Comparison of ENCODE assay signal across 6 cellular contexts in the genomic region with DNA sequence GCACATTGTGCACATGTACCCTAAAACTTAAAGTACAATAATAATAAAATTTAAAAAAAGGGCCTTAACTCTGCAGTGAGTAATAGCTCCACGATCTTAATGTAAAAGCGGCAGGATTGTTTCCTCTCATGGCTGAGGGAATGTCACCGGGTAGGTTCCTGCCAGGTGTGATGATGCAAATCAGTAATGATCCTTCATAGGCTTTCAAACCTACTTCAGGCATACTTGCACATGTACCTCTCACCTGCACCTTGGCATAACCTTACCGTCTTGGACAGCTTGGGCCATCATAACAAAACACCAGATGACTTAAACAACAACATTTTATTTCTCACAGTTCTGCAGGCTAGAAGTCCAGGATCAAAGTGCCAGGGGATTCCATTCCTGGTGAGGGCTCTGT. TPM values are rescaled to one million over a fixed set of nuclear protein-coding genes. Genes with fewer than 3 reads are reported as not detected.
DNase-seq lines count a peak whose midpoint lies in the region; ATAC-seq, FAIRE-seq and TF ChIP-seq lines count a peak whose summit lies in the region.
"Not testable (repeated sequence)": the region's sequence is repeated elsewhere in the genome, so short reads cannot be mapped to it uniquely, and the experiment has no call there.
"Had no signal": no experiment of that assay in that cellular context is flagged by ENCODE, and none has a peak within 500 bp of the region (broad histone marks: within the 10 kb centered on the region; RNA-seq: fewer than 3 reads in every experiment).

No MANE protein-coding gene starts in this region.

- FAIRE-seq in bronchial epithelial cell (lab: Jason Lieb, UNC), result peak; percentile 89
- peak; percentile 29 for FAIRE-seq in keratinocyte (lab: Jason Lieb, UNC)

- not testable (repeated sequence) for H3K27ac ChIP-seq in keratinocyte (ENCODE audit: control insufficient read depth, insufficient read depth, low read length); lower lobe of right lung

- not testable (repeated sequence) for H4K20me1 ChIP-seq in keratinocyte (ENCODE audit: control insufficient read depth, extremely low read depth, insufficient read depth, low read length)

- H2AFZ ChIP-seq in keratinocyte (ENCODE audit: control insufficient read depth, low read length), result not testable (repeated sequence)

- H3K27ac Mint-ChIP-seq in activated CD4-positive, alpha-beta T cell treated with anti-CD3 and anti-CD28 coated beads, Interleukin-2, amount 10 ng/mL, durations not matched to agents 24 days and 14 days, result not testable (repeated sequence)

- not testable (repeated sequence) for H3K27me3 ChIP-seq in bronchial epithelial cell (ENCODE audit: control insufficient read depth, insufficient read depth, low read length); keratinocyte (ENCODE audit: control insufficient read depth, extremely low read depth, insufficient read depth, low read length); lower lobe of right lung (ENCODE audit: low read depth)

- DNase-seq in activated CD4-positive, alpha-beta T cell treated with anti-CD3 and anti-CD28 coated beads, Interleukin-2, amount 10 ng/mL, durations not matched to agents 24 days and 14 days, result peak; percentile 13
- not testable (repeated sequence) for DNase-seq in bronchial epithelial cell (ENCODE audit: low read depth); keratinocyte (ENCODE audit: low read depth, low spot score); lower lobe of right lung

- not testable (repeated sequence) for H3K9me3 Mint-ChIP-seq in activated CD4-positive, alpha-beta T cell treated with anti-CD3 and anti-CD28 coated beads, Interleukin-2, amount 10 ng/mL, durations not matched to agents 24 days and 14 days

- H3K9ac ChIP-seq in keratinocyte (ENCODE audit: control insufficient read depth, extremely low read depth, insufficient read depth, low read length), result not testable (repeated sequence)

- H3K27me3 Mint-ChIP-seq in activated CD4-positive, alpha-beta T cell treated with anti-CD3 and anti-CD28 coated beads, Interleukin-2, amount 10 ng/mL, durations not matched to agents 24 days and 14 days, result not testable (repeated sequence)

- H3K4me1 ChIP-seq in keratinocyte (ENCODE audit: control insufficient read depth, extremely low read depth, insufficient read depth, low read length); lower lobe of right lung: not testable (repeated sequence)

- H3K4me2 ChIP-seq in keratinocyte (ENCODE audit: control insufficient read depth, extremely low read depth, insufficient read depth, low read depth, low read length), result not testable (repeated sequence)

- not testable (repeated sequence) for H3K4me3 ChIP-seq in bronchial epithelial cell (ENCODE audit: low read depth, low read length); keratinocyte (ENCODE audit: control insufficient read depth in 2 of 3, extremely low read depth in 1 of 3, insufficient read depth in 2 of 3, low read depth in 1 of 3, low read length in 3 of 3); lower lobe of right lung

- H3K4me3 Mint-ChIP-seq in activated CD4-positive, alpha-beta T cell treated with anti-CD3 and anti-CD28 coated beads, Interleukin-2, amount 10 ng/mL, durations not matched to agents 24 days and 14 days, result not testable (repeated sequence)

- H3K36me3 ChIP-seq in bronchial epithelial cell (ENCODE audit: control insufficient read depth, insufficient read depth, low read length); keratinocyte (ENCODE audit: control insufficient read depth in 2 of 2, extremely low read depth in 1 of 2, insufficient read depth in 2 of 2, low read length in 2 of 2); lower lobe of right lung: not testable (repeated sequence)

- intact Hi-C loops in activated CD4-positive, alpha-beta T cell treated with anti-CD3 and anti-CD28 coated beads, Interleukin-2, amount 10 ng/mL, durations not matched to agents 24 days and 14 days (cut with micrococcal nuclease); lower lobe of right lung (cut with DNase I): not testable (repeated sequence)

- H3K9me1 ChIP-seq in keratinocyte (ENCODE audit: control insufficient read depth, extremely low read depth, insufficient read depth, low read length), result not testable (repeated sequence)

- TF ChIP-seq CTCF in bronchial epithelial cell (IDR thresholded peaks at IDR 0.05; ENCODE audit: insufficient read depth, low read length, severe bottlenecking); keratinocyte (optimal IDR thresholded peaks at IDR 0.05 in 1 of 3, IDR thresholded peaks at IDR 0.05 in 1 of 3, conservative IDR thresholded peaks at IDR 0.05 in 1 of 3; ENCODE audit: extremely low read depth in 1 of 3, insufficient read depth in 2 of 3, low read length in 3 of 3); lower lobe of right lung (IDR thresholded peaks at IDR 0.05): not testable (repeated sequence)

- H3K79me2 ChIP-seq in keratinocyte (ENCODE audit: control insufficient read depth, insufficient read depth, low read length), result not testable (repeated sequence)

- H3K9me3 ChIP-seq in keratinocyte (ENCODE audit: control insufficient read depth, low read depth, low read length); lower lobe of right lung: not testable (repeated sequence)

- dilution Hi-C loops in keratinocyte (cut with MboI; ENCODE audit: extremely low pct_ligation_motif_present, low sequenced_read_pairs), result not testable (repeated sequence)

- H3K4me1 Mint-ChIP-seq in activated CD4-positive, alpha-beta T cell treated with anti-CD3 and anti-CD28 coated beads, Interleukin-2, amount 10 ng/mL, durations not matched to agents 24 days and 14 days, result not testable (repeated sequence)

- H3K36me3 Mint-ChIP-seq in activated CD4-positive, alpha-beta T cell treated with anti-CD3 and anti-CD28 coated beads, Interleukin-2, amount 10 ng/mL, durations not matched to agents 24 days and 14 days (ENCODE audit: low read depth), result not testable (repeated sequence)

- peak; percentile 58 for ATAC-seq in lower lobe of right lung

RNA-seq across cellular contexts. Expression of gene MALL, which starts 39.7 kb away (rescaled TPM):
- total RNA-seq in activated CD4-positive, alpha-beta T cell treated with anti-CD3 and anti-CD28 coated beads, Interleukin-2, amount 10 ng/mL, durations not matched to agents 24 days and 14 days, result 1.2 and 1.8 TPM in 2 replicates
- total RNA-seq in bronchial epithelial cell (33.7 and 87.8 TPM in 2 replicates), lower lobe of right lung (82.7 TPM)
- polyA plus RNA-seq in keratinocyte, result 11.1 to 80.8 TPM (median 29.0 TPM) in 3 replicates
- 7.6 TPM for polyA plus RNA-seq in keratinocyte (2011; ENCODE audit: low read depth)
- polyA plus RNA-seq in keratinocyte (2011; cell fraction: cytosol; rRNA removed), result 37.5 and 48.1 TPM in 2 replicates
- 22.1 and 22.4 TPM in 2 replicates for polyA plus RNA-seq in keratinocyte (2011; cell fraction: nucleus; rRNA removed)
- polyA plus RNA-seq in keratinocyte (2012; ENCODE audit: low replicate concordance), result 66.5 and 66.8 TPM in 2 replicates
- polyA minus RNA-seq in keratinocyte, result 12.4 to 62.5 TPM (median 24.6 TPM) in 3 replicates
- polyA minus RNA-seq in keratinocyte (2011; cell fraction: cytosol; rRNA and poly(A)+ RNA removed), result 25.9 TPM
- 7.0 and 8.2 TPM in 2 replicates for polyA minus RNA-seq in keratinocyte (2011; cell fraction: nucleus; rRNA and poly(A)+ RNA removed)
- total RNA-seq: CD4-positive, alpha-beta memory T cell had no signal
- polyA plus RNA-seq: CD4-positive, alpha-beta memory T cell; GM12878 had no signal

Comparison
In these comparisons a context has a peak if more than half of its experiments do, and no peak if none do; other contexts are left out.
1. RNA of gene MALL, which starts 39.7 kb away (total RNA-seq): 82.7 TPM in lower lobe of right lung (single experiment) and 33.7 to 87.8 TPM in bronchial epithelial cell; 1.2 to 1.8 TPM in activated CD4-positive, alpha-beta T cell treated with anti-CD3 and anti-CD28 coated beads, Interleukin-2, amount 10 ng/mL, durations not matched to agents 24 days and 14 days; every median in the first group is over 10 times any median in the second.